7 cellular contexts compared by ENCODE assay signal in the genomic region with DNA sequence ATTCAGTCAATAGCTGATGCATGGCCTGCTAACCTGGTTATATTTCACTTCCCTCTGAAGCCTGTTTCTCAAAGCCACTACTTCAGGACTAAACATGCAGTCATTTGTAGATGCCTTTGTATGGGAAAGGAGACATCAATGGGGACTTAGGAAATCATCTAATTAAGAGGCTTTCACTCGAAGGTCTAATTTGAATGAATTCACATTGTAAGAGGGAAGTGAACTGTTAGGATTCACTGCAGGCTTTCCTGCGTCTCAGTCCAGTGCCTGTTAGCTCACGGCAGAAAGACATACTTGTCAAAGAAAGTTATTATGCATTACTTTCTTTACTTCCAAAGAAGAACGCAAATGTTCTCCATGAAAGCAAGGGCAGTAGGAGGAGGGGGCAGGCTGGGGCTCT.
"Had no signal": no experiment of that assay in that cellular context is flagged by ENCODE, and none has a peak within 500 bp of the region (broad histone marks: within the 10 kb centered on the region; RNA-seq: fewer than 3 reads in every experiment).

No MANE protein-coding gene starts in this region.

- DNase-seq: GOT3, H9, HCEC 1CT, IMR-90, KG1 had no signal

- H3K4me3 Mint-ChIP-seq: H9 had no signal

- H3K9me3 Mint-ChIP-seq: H9 had no signal

- H3K27ac ChIP-seq: HL-60 had no signal

- H3K4me3 ChIP-seq: K562 had no signal

- ATAC-seq: K562 had no signal
